Comparison of ENCODE assay signal across 8 cellular contexts in genomic region chr5:99032234-99033013, GRCh38.
DNase-seq lines count a peak whose midpoint lies in the region; ATAC-seq and TF ChIP-seq lines count a peak whose summit lies in the region.

No MANE protein-coding gene starts in this region.

- H4K91ac ChIP-seq in neuronal stem cell (ENCODE audit: low read depth, low read length, poor library complexity) = no peak overlapping the region

- no peak overlapping the region for H3K9ac ChIP-seq in neuronal stem cell (ENCODE audit: low read depth, low read length, poor library complexity)

- H3K27ac ChIP-seq in foreskin keratinocyte (no peak overlapping the region), neuronal stem cell (replicated peaks; ENCODE audit: low read length) (no peak overlapping the region)

- no CpG with 5 or more reads among the region's 7 CpGs for WGBS in neuronal stem cell (ENCODE audit: extremely low coverage in 2 of 2, insufficient read length in 2 of 2, insufficient replicate concordance in 1 of 2), 2 donors

- H2AFZ ChIP-seq in neuronal stem cell (ENCODE audit: low read length) = peak overlapping the region; percentile 57

- H3K14ac ChIP-seq in neuronal stem cell (ENCODE audit: low read length) = no peak overlapping the region

- H3K36me3 Mint-ChIP-seq in activated T-cell treated with anti-CD3 and anti-CD28 coated beads, Interleukin-2, amount 50 U/mL, for 72 hours (ENCODE audit: insufficient read depth in 2 of 2) = no peaks in the 10 kb centered on the region

- ATAC-seq in GM18502 (IDR thresholded peaks at IDR 0.05; ENCODE audit: poor library complexity, unreplicated experiment) (peak; percentile 43), HG02981 (IDR thresholded peaks at IDR 0.05; ENCODE audit: unreplicated experiment) (peak; percentile 24), foreskin keratinocyte (peak; percentile 73), GM19035 (IDR thresholded peaks at IDR 0.05; ENCODE audit: unreplicated experiment) (no peak)
- ATAC-seq in activated T-cell treated with anti-CD3 and anti-CD28 coated beads, Interleukin-2, amount 50 U/mL, for 72 hours (replicated peaks in 1 of 2) = peak; percentile 34

- no peaks in the 10 kb centered on the region for H3K36me3 ChIP-seq in neuronal stem cell (replicated peaks in 1 of 2; ENCODE audit: control insufficient read depth in 2 of 2, insufficient read depth in 2 of 2, low read length in 2 of 2)

- peak overlapping the region; percentile 85 to 96 for H3K4me3 Mint-ChIP-seq in activated T-cell treated with anti-CD3 and anti-CD28 coated beads, Interleukin-2, amount 50 U/mL, for 72 hours

- peaks cover 64% of the 10 kb centered on the region for H3K4me1 Mint-ChIP-seq in activated T-cell treated with anti-CD3 and anti-CD28 coated beads, Interleukin-2, amount 50 U/mL, for 72 hours (ENCODE audit: low read depth)

- H3K9me3 Mint-ChIP-seq in activated T-cell treated with anti-CD3 and anti-CD28 coated beads, Interleukin-2, amount 50 U/mL, for 72 hours = no peaks in the 10 kb centered on the region

- H3K23ac ChIP-seq in neuronal stem cell (ENCODE audit: low read depth, low read length, poor library complexity) = no peak overlapping the region

- H2BK15ac ChIP-seq in neuronal stem cell (ENCODE audit: low read length) = no peak overlapping the region

- peak overlapping the region; percentile 97 for H3K27ac Mint-ChIP-seq in activated T-cell treated with anti-CD3 and anti-CD28 coated beads, Interleukin-2, amount 50 U/mL, for 72 hours

- H4K8ac ChIP-seq in neuronal stem cell (ENCODE audit: low read depth, low read length) = no peak overlapping the region

- no peaks in the 10 kb centered on the region for H3K79me1 ChIP-seq in neuronal stem cell (ENCODE audit: low read depth, low read length)

- no peak overlapping the region for H2AK5ac ChIP-seq in neuronal stem cell (ENCODE audit: low read depth, low read length)

- H3K4ac ChIP-seq in neuronal stem cell (ENCODE audit: low read length) = no peak overlapping the region

- no peak overlapping the region for H3K4me3 ChIP-seq in neuronal stem cell (ENCODE audit: low read length in 2 of 2)

- no peak overlapping the region for H2BK12ac ChIP-seq in neuronal stem cell (ENCODE audit: low read length)

- no peaks in the 10 kb centered on the region for H3K9me3 ChIP-seq in neuronal stem cell (replicated peaks in 1 of 2; ENCODE audit: control insufficient read depth in 2 of 2, insufficient read depth in 1 of 2, low read depth in 1 of 2, low read length in 2 of 2)

- DNase-seq in Ammon's horn (ENCODE audit: low spot score) (peak; percentile 87), NCI-H2227 treated with DMSO at 0.1 percent for 48 hours (lab: John Stamatoyannopoulos, UW) (peak; percentile 72), foreskin keratinocyte (peak; percentile 32 to 55), neuronal stem cell (ENCODE audit: low spot score) (peak; percentile 44)
- peak; percentile 16 to 29 for DNase-seq in activated T-cell treated with anti-CD3 and anti-CD28 coated beads, Interleukin-2, amount 50 U/mL, for 72 hours

- no peak overlapping the region for H3K4me2 ChIP-seq in neuronal stem cell (ENCODE audit: insufficient read depth, low read length, poor library complexity, severe bottlenecking)

- no peak overlapping the region for H3K18ac ChIP-seq in neuronal stem cell (ENCODE audit: low read length)

- TF ChIP-seq CTCF in foreskin keratinocyte (conservative IDR thresholded peaks at IDR 0.05) = peak; percentile 89

- H2BK5ac ChIP-seq in neuronal stem cell (ENCODE audit: low read length) = no peak overlapping the region

- H3K4me1 ChIP-seq in foreskin keratinocyte (no peaks in the 10 kb centered on the region), neuronal stem cell (ENCODE audit: control insufficient read depth in 2 of 2, insufficient read depth in 1 of 2, low read depth in 1 of 2, low read length in 2 of 2) (no peaks in the 10 kb centered on the region)

- H3K27me3 ChIP-seq in foreskin keratinocyte = no peaks in the 10 kb centered on the region
- no peaks in the 10 kb centered on the region for H3K27me3 ChIP-seq in neuronal stem cell (ENCODE audit: control insufficient read depth in 3 of 3, insufficient read depth in 3 of 3, low read depth in 1 of 3, low read length in 3 of 3)

- no peak overlapping the region for H2BK120ac ChIP-seq in neuronal stem cell (ENCODE audit: low read depth, low read length)

- H3K27me3 Mint-ChIP-seq in activated T-cell treated with anti-CD3 and anti-CD28 coated beads, Interleukin-2, amount 50 U/mL, for 72 hours (ENCODE audit: low read depth) = no peaks in the 10 kb centered on the region

Comparison
In these comparisons a context has a peak if more than half of its experiments do, and no peak if none do; other contexts are left out.
1. DNase-seq: peak in every context shown above with its lines; median percentile 87 in Ammon's horn; 72 in NCI-H2227 treated with DMSO at 0.1 percent for 48 hours; 44 in neuronal stem cell; 44 in foreskin keratinocyte; 22 in activated T-cell treated with anti-CD3 and anti-CD28 coated beads, Interleukin-2, amount 50 U/mL, for 72 hours.